ENCODE assay signal across 8 cellular contexts in genomic region chr20:52840041-52840440, GRCh38.
"Had no signal": no experiment of that assay in that cellular context is flagged by ENCODE, and none has a peak within 500 bp of the region (broad histone marks: within the 10 kb centered on the region; RNA-seq: fewer than 3 reads in every experiment).

No MANE protein-coding gene starts in this region.

- H3K36me3 ChIP-seq: HAP-1 had no signal

- H3K4me3 Mint-ChIP-seq: HFFc6 had no signal

- H3K9ac ChIP-seq: GM23248 had no signal

- H3K4me3 ChIP-seq: GM23248, HAP-1, K562 had no signal

- ATAC-seq: HCT116, K562 had no signal

- H3K9me3 ChIP-seq: HAP-1 had no signal

- H3K4me1 ChIP-seq: HAP-1 had no signal

- DNase-seq: GM23248, GOT3, H7, HFFc6, IMR-90 had no signal

- H3K27ac ChIP-seq: GM23248 had no signal

- H3K27ac Mint-ChIP-seq: HFFc6 had no signal
